Comparison of ENCODE assay signal across 18 cellular contexts in genomic region chr9:118693645-118694044, GRCh38.
"Had no signal": no experiment of that assay in that cellular context is flagged by ENCODE, and none has a peak within 500 bp of the region (broad histone marks: within the 10 kb centered on the region; RNA-seq: fewer than 3 reads in every experiment).

No MANE protein-coding gene starts in this region.

- H3K36me3 ChIP-seq: ascending aorta, cardiac muscle cell, colonic mucosa, heart left ventricle, upper lobe of right lung had no signal

- H3K27ac Mint-ChIP-seq: activated CD4-positive, alpha-beta memory T cell treated with anti-CD3 and anti-CD28 coated beads for 36 hours; activated naive CD8-positive, alpha-beta T cell treated with anti-CD3 and anti-CD28 coated beads for 36 hours; activated T-cell treated with anti-CD3 and anti-CD28 coated beads, Interleukin-2, amount 50 U/mL, for 72 hours; naive thymus-derived CD8-positive, alpha-beta T cell; T-cell had no signal

- DNase-seq: activated CD4-positive, alpha-beta memory T cell treated with anti-CD3 and anti-CD28 coated beads for 36 hours; activated gamma-delta T cell treated with Interleukin-2 at 50 U/mL for 16 hours; activated naive CD8-positive, alpha-beta T cell treated with anti-CD3 and anti-CD28 coated beads for 36 hours; activated T-cell treated with anti-CD3 and anti-CD28 coated beads, Interleukin-2, amount 50 U/mL, for 72 hours; colonic mucosa; heart left ventricle; midbrain; naive thymus-derived CD8-positive, alpha-beta T cell; psoas muscle; stimulated activated CD4-positive, alpha-beta T cell treated with anti-CD3 and anti-CD28 coated beads, Interleukin-4, amount 100 ng/mL, for 1 hour; stimulated activated CD8-positive, alpha-beta memory T cell treated with anti-CD3 and anti-CD28 coated beads, Interleukin-4, amount 100 ng/mL, for 48 hours; stimulated activated naive CD8-positive, alpha-beta T cell treated with anti-CD3 and anti-CD28 coated beads, Interleukin-15, Interleukin-2, amounts not matched to agents 100 U/mL and 50 U/mL, for 24 hours; T-cell; T1000; upper lobe of right lung had no signal

- ATAC-seq: activated T-cell treated with anti-CD3 and anti-CD28 coated beads, Interleukin-2, amount 50 U/mL, for 72 hours; heart left ventricle; naive thymus-derived CD8-positive, alpha-beta T cell; psoas muscle; stimulated activated naive CD8-positive, alpha-beta T cell treated with anti-CD3 and anti-CD28 coated beads, Interleukin-15, Interleukin-2, amounts not matched to agents 100 U/mL and 50 U/mL, for 24 hours; T-cell; upper lobe of right lung had no signal

- H3K4me3 ChIP-seq: ascending aorta, cardiac muscle cell, colonic mucosa, heart left ventricle, psoas muscle, upper lobe of right lung had no signal

- H3K4me1 ChIP-seq: ascending aorta, colonic mucosa, heart left ventricle, psoas muscle, upper lobe of right lung had no signal

- FAIRE-seq: frontal cortex had no signal

- H3K27me3 Mint-ChIP-seq: activated CD4-positive, alpha-beta memory T cell treated with anti-CD3 and anti-CD28 coated beads for 36 hours; activated naive CD8-positive, alpha-beta T cell treated with anti-CD3 and anti-CD28 coated beads for 36 hours; T-cell had no signal

- H3K27me3 ChIP-seq: ascending aorta, cardiac muscle cell, colonic mucosa, heart left ventricle, upper lobe of right lung had no signal

- H3K4me3 Mint-ChIP-seq: activated CD4-positive, alpha-beta memory T cell treated with anti-CD3 and anti-CD28 coated beads for 36 hours; activated naive CD8-positive, alpha-beta T cell treated with anti-CD3 and anti-CD28 coated beads for 36 hours; activated T-cell treated with anti-CD3 and anti-CD28 coated beads, Interleukin-2, amount 50 U/mL, for 72 hours; naive thymus-derived CD8-positive, alpha-beta T cell; T-cell had no signal

- H3K9me3 ChIP-seq: ascending aorta, colonic mucosa, heart left ventricle, psoas muscle, upper lobe of right lung had no signal

- H3K4me1 Mint-ChIP-seq: activated naive CD8-positive, alpha-beta T cell treated with anti-CD3 and anti-CD28 coated beads for 36 hours; naive thymus-derived CD8-positive, alpha-beta T cell; T-cell had no signal

- H3K27ac ChIP-seq: ascending aorta, cardiac muscle cell, colonic mucosa, heart left ventricle, psoas muscle, upper lobe of right lung had no signal

- H3K36me3 Mint-ChIP-seq: activated CD4-positive, alpha-beta memory T cell treated with anti-CD3 and anti-CD28 coated beads for 36 hours; activated naive CD8-positive, alpha-beta T cell treated with anti-CD3 and anti-CD28 coated beads for 36 hours; naive thymus-derived CD8-positive, alpha-beta T cell; T-cell had no signal
